Comparison of ENCODE assay signal across 14 cellular contexts in genomic region chr10:132602610-132603009, GRCh38.
DNase-seq lines count a peak whose midpoint lies in the region; ATAC-seq and TF ChIP-seq lines count a peak whose summit lies in the region.
"Had no signal": no experiment of that assay in that cellular context is flagged by ENCODE, and none has a peak within 500 bp of the region (broad histone marks: within the 10 kb centered on the region; RNA-seq: fewer than 3 reads in every experiment).

No MANE protein-coding gene starts in this region.

- no peak for TF ChIP-seq EP300 in esophagus muscularis mucosa (IDR thresholded peaks at IDR 0.05)

- H3K9me3 ChIP-seq in esophagus muscularis mucosa (peaks cover 0 to 8% (median 4%) of the 10 kb centered on the region in 4 donors), osteoblast (ENCODE audit: low read depth, low read length) (no peaks in the 10 kb centered on the region)

- H4K20me1 ChIP-seq in osteoblast (ENCODE audit: insufficient read depth, low read length) = peaks cover 60% of the 10 kb centered on the region

- H3K27ac Mint-ChIP-seq in progenitor cell of endocrine pancreas = no peak overlapping the region

- H3K27ac ChIP-seq in esophagus muscularis mucosa (replicated peaks in 1 of 4) (peak overlapping the region in 3 of 4 donors; percentile 52 to 80 (median 61)), osteoblast (ENCODE audit: low read depth, low read length) (no peak overlapping the region)
- H3K27ac ChIP-seq: GM23248 had no signal

- H3K36me3 Mint-ChIP-seq in progenitor cell of endocrine pancreas (ENCODE audit: insufficient read depth) = peaks cover 25% of the 10 kb centered on the region

- H3K4me3 ChIP-seq in esophagus muscularis mucosa (no peak overlapping the region), osteoblast (ENCODE audit: insufficient read depth, low read length) (no peak overlapping the region)
- H3K4me3 ChIP-seq: GM23248 had no signal

- no peak overlapping the region for H3K4me2 ChIP-seq in osteoblast (ENCODE audit: insufficient read depth, low read length)

- DNase-seq in esophagus muscularis mucosa (ENCODE audit: extremely low spot score) = no peak
- DNase-seq in islet precursor cell = peak; percentile 10
- peak; percentile 71 for DNase-seq in osteoblast (ENCODE audit: insufficient read length, low spot score, missing footprints)
- no peak for DNase-seq in activated effector memory CD4-positive, alpha-beta T cell treated with anti-CD3 and anti-CD28 coated beads, Interleukin-2, amount 50 U/mL, for 16 hours
- no peak for DNase-seq in progenitor cell of endocrine pancreas (ENCODE audit: low spot score, unreplicated experiment)
- DNase-seq: C1 segment of cervical spinal cord; CD4-positive, alpha-beta memory T cell; COR-L47; DMS153; DND-41; GM23248; H7; HCEC 1CT had no signal

- no peak for ATAC-seq in GM21381 (IDR thresholded peaks at IDR 0.05; ENCODE audit: unreplicated experiment)

- 71% methylated on average over 6 of the region's 6 CpGs for WGBS in esophagus muscularis mucosa

- intact Hi-C loops in esophagus muscularis mucosa (cut with DNase I) = no loop called here

- peaks cover 46% of the 10 kb centered on the region for H3K79me2 ChIP-seq in osteoblast (ENCODE audit: insufficient read depth, low read length)

- H3K27me3 ChIP-seq in esophagus muscularis mucosa (no peaks in the 10 kb centered on the region), osteoblast (ENCODE audit: insufficient read depth, low read length) (no peaks in the 10 kb centered on the region)

- no peak overlapping the region for H3K4me3 Mint-ChIP-seq in progenitor cell of endocrine pancreas (ENCODE audit: low read depth)

- peaks cover 36 to 85% (median 84%) of the 10 kb centered on the region in 4 donors for H3K4me1 ChIP-seq in esophagus muscularis mucosa
- peaks cover 3% of the 10 kb centered on the region for H3K4me1 ChIP-seq in osteoblast (ENCODE audit: insufficient read depth, low read length)

- no peak for TF ChIP-seq POLR2A in esophagus muscularis mucosa (IDR thresholded peaks at IDR 0.05; ENCODE audit: low read depth)

- no peaks in the 10 kb centered on the region for H3K27me3 Mint-ChIP-seq in progenitor cell of endocrine pancreas
- H3K27me3 Mint-ChIP-seq: CD4-positive, alpha-beta memory T cell had no signal

- TF ChIP-seq CTCF in esophagus muscularis mucosa (IDR thresholded peaks at IDR 0.05) (no peak), osteoblast (IDR thresholded peaks at IDR 0.05; ENCODE audit: extremely low read depth, low read depth, low read length) (no peak), progenitor cell of endocrine pancreas (IDR thresholded peaks at IDR 0.05; ENCODE audit: unreplicated experiment) (no peak)

- H3K4me1 Mint-ChIP-seq in progenitor cell of endocrine pancreas (ENCODE audit: low read depth) = no peaks in the 10 kb centered on the region

- no peak overlapping the region for H2AFZ ChIP-seq in osteoblast (ENCODE audit: low read length)
- H2AFZ ChIP-seq: GM23248 had no signal

- H3K36me3 ChIP-seq in esophagus muscularis mucosa (no peaks in the 10 kb centered on the region), osteoblast (ENCODE audit: insufficient read depth, low read length) (no peaks in the 10 kb centered on the region)

- H3K9me3 Mint-ChIP-seq in progenitor cell of endocrine pancreas (ENCODE audit: low read depth) = peaks cover 34% of the 10 kb centered on the region

Comparison
In these comparisons a context has a peak if more than half of its experiments do, and no peak if none do; other contexts are left out.
1. DNase-seq: peak in islet precursor cell (single experiment) and osteoblast (single experiment); none in esophagus muscularis mucosa (single experiment), activated effector memory CD4-positive, alpha-beta T cell treated with anti-CD3 and anti-CD28 coated beads, Interleukin-2, amount 50 U/mL, for 16 hours (single experiment) and progenitor cell of endocrine pancreas (single experiment).